Comparison of ENCODE assay signal across 36 cellular contexts in genomic region chr17:27701963-27702362, GRCh38.
"Had no signal": no experiment of that assay in that cellular context is flagged by ENCODE, and none has a peak within 500 bp of the region (broad histone marks: within the 10 kb centered on the region; RNA-seq: fewer than 3 reads in every experiment).

No MANE protein-coding gene starts in this region.

- ATAC-seq: activated CD8-positive, alpha-beta T cell treated with anti-CD3 and anti-CD28 coated beads for 36 hours; activated naive CD4-positive, alpha-beta T cell treated with anti-CD3 and anti-CD28 coated beads, Interleukin-2, amount 50 U/mL, for 72 hours; activated T-cell treated with anti-CD3 and anti-CD28 coated beads, Interleukin-2, amount 50 U/mL, for 4 hours; activated T-cell treated with anti-CD3 and anti-CD28 coated beads, Interleukin-2, amount 50 U/mL, for 72 hours; activated T-helper 17 cell treated with anti-CD3 and anti-CD28 coated beads, Interleukin-2, amount 50 U/mL, for 72 hours; body of pancreas had no signal

- H3K36me3 ChIP-seq: adrenal gland, brain microvascular endothelial cell, breast epithelium, cardiac muscle cell had no signal

- H3K4me3 ChIP-seq: adrenal gland, body of pancreas, breast epithelium, cardiac muscle cell had no signal

- FAIRE-seq: astrocyte, TTC549 had no signal

- H3K4me1 ChIP-seq: adrenal gland, body of pancreas, breast epithelium had no signal

- DNase-seq: activated B cell treated with CpG ODN at 0.5 μM for 24 hours; activated CD4-positive, alpha-beta memory T cell treated with anti-CD3 and anti-CD28 coated beads for 36 hours; activated CD4-positive, alpha-beta T cell treated with anti-CD3 and anti-CD28 coated beads for 4 hours; activated CD4-positive, alpha-beta T cell treated with anti-CD3 and anti-CD28 coated beads, Interleukin-2, amount 10 ng/mL, durations not matched to agents 24 days and 14 days; activated CD4-positive, alpha-beta T cell treated with anti-CD3 and anti-CD28 coated beads, Interleukin-2, amount 50 U/mL, for 1 hour; activated CD4-positive, alpha-beta T cell treated with anti-CD3 and anti-CD28 coated beads, Interleukin-2, amount 50 U/mL, for 4 hours; activated CD4-positive, CD25-positive, alpha-beta regulatory T cell treated with anti-CD3 and anti-CD28 coated beads, Interleukin-2, amount 50 U/mL, for 72 hours; activated CD8-positive, alpha-beta memory T cell treated with anti-CD3 and anti-CD28 coated beads, Interleukin-2, amount 50 U/mL, for 4 hours; activated CD8-positive, alpha-beta T cell treated with anti-CD3 and anti-CD28 coated beads for 36 hours; activated effector memory CD4-positive, alpha-beta T cell treated with anti-CD3 and anti-CD28 coated beads, Interleukin-2, amount 50 U/mL, for 16 hours; activated gamma-delta T cell treated with Interleukin-2 at 50 U/mL for 16 hours; activated naive CD4-positive, alpha-beta T cell; activated naive CD4-positive, alpha-beta T cell treated with anti-CD3 and anti-CD28 coated beads for 36 hours; activated naive CD4-positive, alpha-beta T cell treated with anti-CD3 and anti-CD28 coated beads, Interleukin-2, amount 50 U/mL, for 16 hours; activated naive CD8-positive, alpha-beta T cell treated with anti-CD3 and anti-CD28 coated beads for 36 hours; activated T-cell treated with anti-CD3 and anti-CD28 coated beads for 4 hours; activated T-cell treated with anti-CD3 and anti-CD28 coated beads, Interleukin-2, amount 50 U/mL, for 1 hour; activated T-cell treated with anti-CD3 and anti-CD28 coated beads, Interleukin-2, amount 50 U/mL, for 4 hours; activated T-cell treated with anti-CD3 and anti-CD28 coated beads, Interleukin-2, amount 50 U/mL, for 72 hours; adrenal gland; amniotic stem cell; aorta; body of pancreas; brain microvascular endothelial cell; caudate nucleus; cerebellar nuclear complex; T-helper 1 cell; T-helper 2 cell; T-helper 9 cell had no signal

- H3K27ac ChIP-seq: adrenal gland, body of pancreas, brain microvascular endothelial cell, breast epithelium, cardiac muscle cell, VCaP had no signal

- H3K9me3 ChIP-seq: adrenal gland had no signal

- H3K27me3 ChIP-seq: adrenal gland, body of pancreas, brain microvascular endothelial cell, breast epithelium, cardiac muscle cell had no signal
